ENCODE assay signal across 1 cellular context in genomic region chr15:78938608-78939488, GRCh38.
TF ChIP-seq lines count a peak whose summit lies in the region.

No MANE protein-coding gene starts in this region.

TF ChIP-seq in GM23338, 12 proteins besides CTCF, POLR2A, EP300 and RAD21 (continued from another document):
- TF ChIP-seq ZNF462 (CRISPR knock-in tag; IDR thresholded peaks at IDR 0.05) (no peak), EZH2phosphoT487 (IDR thresholded peaks at IDR 0.05; ENCODE audit: unreplicated experiment) (no peak), JUNB (IDR thresholded peaks at IDR 0.05; ENCODE audit: unreplicated experiment) (no peak), CREB1 (CRISPR knock-in tag; IDR thresholded peaks at IDR 0.05; ENCODE audit: low read depth) (no peak), EZH2 (IDR thresholded peaks at IDR 0.05; ENCODE audit: low read depth, unreplicated experiment) (no peak), ETS1 (IDR thresholded peaks at IDR 0.05) (no peak), STAT1 (IDR thresholded peaks at IDR 0.05; ENCODE audit: unreplicated experiment) (no peak), ZNF331 (CRISPR knock-in tag; IDR thresholded peaks at IDR 0.05; ENCODE audit: low read depth) (no peak), NANOG (IDR thresholded peaks at IDR 0.05; ENCODE audit: borderline replicate concordance) (no peak)
